Comparison of ENCODE assay signal across 31 cellular contexts in genomic region chr5:14122089-14122488, GRCh38.
"Had no signal": no experiment of that assay in that cellular context is flagged by ENCODE, and none has a peak within 500 bp of the region (broad histone marks: within the 10 kb centered on the region; RNA-seq: fewer than 3 reads in every experiment).

No MANE protein-coding gene starts in this region.

- H3K9me3 Mint-ChIP-seq: activated B cell treated with CpG ODN at 0.5 μM for 24 hours; activated CD4-positive, alpha-beta memory T cell treated with anti-CD3 and anti-CD28 coated beads for 36 hours; activated CD4-positive, alpha-beta T cell treated with anti-CD3 and anti-CD28 coated beads, Interleukin-2, amount 10 ng/mL, durations not matched to agents 24 days and 14 days; activated naive CD4-positive, alpha-beta T cell treated with anti-CD3 and anti-CD28 coated beads for 36 hours; activated naive CD4-positive, alpha-beta T cell treated with anti-CD3 and anti-CD28 coated beads, Interleukin-2, amount 50 U/mL, for 24 hours; activated naive CD8-positive, alpha-beta T cell treated with anti-CD3 and anti-CD28 coated beads for 36 hours; activated naive CD8-positive, alpha-beta T cell treated with anti-CD3 and anti-CD28 coated beads, Interleukin-2, amount 50 U/mL, for 24 hours; activated T-helper 1 cell treated with anti-CD3 and anti-CD28 coated beads, Interleukin-12 subunit alpha, Interleukin-12 subunit beta, Interleukin-2, Interleukin-4 antibody, amounts not matched to agents 30 ng/mL and 10 ng/mL and 1 ng/mL, durations not matched to agents 14 hours and 24 hours and 36 hours; activated T-helper 2 cell treated with anti-CD3 and anti-CD28 coated beads, Interferon-gamma antibody, Interleukin-2, Interleukin-4, amounts not matched to agents 10 μg/mL and 5 μg/mL and 100 μg/mL, durations not matched to agents 14 hours and 24 hours and 36 hours; brain; T-helper 2 cell treated with Interferon-gamma antibody and Interleukin-4, amounts not matched to agents 5 μg/mL and 100 μg/mL, for 36 hours had no signal

- DNase-seq: activated B cell treated with CpG ODN at 0.5 μM for 24 hours; activated CD4-positive, alpha-beta memory T cell treated with anti-CD3 and anti-CD28 coated beads for 36 hours; activated CD4-positive, alpha-beta T cell treated with anti-CD3 and anti-CD28 coated beads for 36 hours; activated CD4-positive, alpha-beta T cell treated with anti-CD3 and anti-CD28 coated beads, Interleukin-2, amount 10 ng/mL, durations not matched to agents 24 days and 14 days; activated CD8-positive, alpha-beta memory T cell treated with anti-CD3 and anti-CD28 coated beads, Interleukin-2, amount 10 ng/mL, durations not matched to agents 7 days and 5 days; activated CD8-positive, alpha-beta memory T cell treated with anti-CD3 and anti-CD28 coated beads, Interleukin-2, amount 50 U/mL, for 4 hours; activated CD8-positive, alpha-beta T cell treated with anti-CD3 and anti-CD28 coated beads, Interleukin-2, amount 10 ng/mL, durations not matched to agents 7 days and 5 days; activated effector memory CD4-positive, alpha-beta T cell treated with anti-CD3 and anti-CD28 coated beads, Interleukin-2, amount 50 U/mL, for 16 hours; activated naive CD4-positive, alpha-beta T cell treated with anti-CD3 and anti-CD28 coated beads for 36 hours; activated naive CD8-positive, alpha-beta T cell treated with anti-CD3 and anti-CD28 coated beads for 36 hours; activated naive CD8-positive, alpha-beta T cell treated with anti-CD3 and anti-CD28 coated beads, Interleukin-2, amount 50 U/mL, for 24 hours; activated T-cell treated with anti-CD3 and anti-CD28 coated beads, Interleukin-2, amount 50 U/mL, for 1 hour; activated T-cell treated with anti-CD3 and anti-CD28 coated beads, Interleukin-2, amount 50 U/mL, for 48 hours; adrenal gland; central memory CD4-positive, alpha-beta T cell; cerebellar nuclear complex; colonic mucosa; effector CD8-positive, alpha-beta T cell; esophagus squamous epithelium; foreskin melanocyte; T-helper 1 cell; T-helper 17 cell; T1000; WERI-Rb-1 had no signal

- H3K36me3 Mint-ChIP-seq: activated CD4-positive, alpha-beta memory T cell treated with anti-CD3 and anti-CD28 coated beads for 36 hours; activated CD8-positive, alpha-beta memory T cell treated with anti-CD3 and anti-CD28 coated beads, Interleukin-2, amount 10 ng/mL, durations not matched to agents 7 days and 5 days; activated naive CD4-positive, alpha-beta T cell treated with anti-CD3 and anti-CD28 coated beads, Interleukin-2, amount 50 U/mL, for 24 hours; activated naive CD8-positive, alpha-beta T cell treated with anti-CD3 and anti-CD28 coated beads for 36 hours; brain had no signal

- H3K27ac Mint-ChIP-seq: activated B cell treated with CpG ODN at 0.5 μM for 24 hours; activated CD4-positive, alpha-beta memory T cell treated with anti-CD3 and anti-CD28 coated beads for 36 hours; activated CD4-positive, alpha-beta T cell treated with anti-CD3 and anti-CD28 coated beads for 36 hours; activated CD4-positive, alpha-beta T cell treated with anti-CD3 and anti-CD28 coated beads, Interleukin-2, amount 10 ng/mL, durations not matched to agents 24 days and 14 days; activated CD8-positive, alpha-beta memory T cell treated with anti-CD3 and anti-CD28 coated beads, Interleukin-2, amount 10 ng/mL, durations not matched to agents 7 days and 5 days; activated CD8-positive, alpha-beta T cell treated with anti-CD3 and anti-CD28 coated beads, Interleukin-2, amount 10 ng/mL, durations not matched to agents 7 days and 5 days; activated naive CD4-positive, alpha-beta T cell treated with anti-CD3 and anti-CD28 coated beads for 36 hours; activated naive CD4-positive, alpha-beta T cell treated with anti-CD3 and anti-CD28 coated beads, Interleukin-2, amount 50 U/mL, for 24 hours; activated naive CD8-positive, alpha-beta T cell treated with anti-CD3 and anti-CD28 coated beads for 36 hours; activated naive CD8-positive, alpha-beta T cell treated with anti-CD3 and anti-CD28 coated beads, Interleukin-2, amount 50 U/mL, for 24 hours; activated T-helper 1 cell treated with anti-CD3 and anti-CD28 coated beads, Interleukin-12 subunit alpha, Interleukin-12 subunit beta, Interleukin-2, Interleukin-4 antibody, amounts not matched to agents 30 ng/mL and 10 ng/mL and 1 ng/mL, durations not matched to agents 14 hours and 24 hours and 36 hours; activated T-helper 2 cell treated with anti-CD3 and anti-CD28 coated beads, Interferon-gamma antibody, Interleukin-2, Interleukin-4, amounts not matched to agents 10 μg/mL and 5 μg/mL and 100 μg/mL, durations not matched to agents 14 hours and 24 hours and 36 hours; brain; T-helper 17 cell; T-helper 2 cell treated with Interferon-gamma antibody and Interleukin-4, amounts not matched to agents 5 μg/mL and 100 μg/mL, for 36 hours had no signal

- H3K4me3 Mint-ChIP-seq: activated B cell treated with CpG ODN at 0.5 μM for 24 hours; activated CD4-positive, alpha-beta memory T cell treated with anti-CD3 and anti-CD28 coated beads for 36 hours; activated CD4-positive, alpha-beta T cell treated with anti-CD3 and anti-CD28 coated beads for 36 hours; activated CD4-positive, alpha-beta T cell treated with anti-CD3 and anti-CD28 coated beads, Interleukin-2, amount 10 ng/mL, durations not matched to agents 24 days and 14 days; activated CD8-positive, alpha-beta memory T cell treated with anti-CD3 and anti-CD28 coated beads, Interleukin-2, amount 10 ng/mL, durations not matched to agents 7 days and 5 days; activated CD8-positive, alpha-beta T cell treated with anti-CD3 and anti-CD28 coated beads, Interleukin-2, amount 10 ng/mL, durations not matched to agents 7 days and 5 days; activated naive CD4-positive, alpha-beta T cell treated with anti-CD3 and anti-CD28 coated beads for 36 hours; activated naive CD4-positive, alpha-beta T cell treated with anti-CD3 and anti-CD28 coated beads, Interleukin-2, amount 50 U/mL, for 24 hours; activated naive CD8-positive, alpha-beta T cell treated with anti-CD3 and anti-CD28 coated beads for 36 hours; activated naive CD8-positive, alpha-beta T cell treated with anti-CD3 and anti-CD28 coated beads, Interleukin-2, amount 50 U/mL, for 24 hours; activated T-helper 1 cell treated with anti-CD3 and anti-CD28 coated beads, Interleukin-12 subunit alpha, Interleukin-12 subunit beta, Interleukin-2, Interleukin-4 antibody, amounts not matched to agents 30 ng/mL and 10 ng/mL and 1 ng/mL, durations not matched to agents 14 hours and 24 hours and 36 hours; brain; T-helper 17 cell; T-helper 2 cell treated with Interferon-gamma antibody and Interleukin-4, amounts not matched to agents 5 μg/mL and 100 μg/mL, for 36 hours had no signal

- ATAC-seq: activated CD4-positive, alpha-beta T cell treated with anti-CD3 and anti-CD28 coated beads for 36 hours; activated CD4-positive, CD25-positive, alpha-beta regulatory T cell treated with anti-CD3 and anti-CD28 coated beads, Interleukin-2, amount 50 U/mL, for 24 hours; activated CD8-positive, alpha-beta memory T cell treated with anti-CD3 and anti-CD28 coated beads, Interleukin-2, amount 10 ng/mL, durations not matched to agents 7 days and 5 days; activated CD8-positive, alpha-beta T cell treated with anti-CD3 and anti-CD28 coated beads, Interleukin-2, amount 10 ng/mL, durations not matched to agents 7 days and 5 days; activated naive CD8-positive, alpha-beta T cell treated with anti-CD3 and anti-CD28 coated beads, Interleukin-2, amount 50 U/mL, for 24 hours; gastroesophageal sphincter; T-helper 17 cell had no signal

- H3K27me3 Mint-ChIP-seq: activated B cell treated with CpG ODN at 0.5 μM for 24 hours; activated CD4-positive, alpha-beta T cell treated with anti-CD3 and anti-CD28 coated beads for 36 hours; activated CD4-positive, alpha-beta T cell treated with anti-CD3 and anti-CD28 coated beads, Interleukin-2, amount 10 ng/mL, durations not matched to agents 24 days and 14 days; activated CD8-positive, alpha-beta memory T cell treated with anti-CD3 and anti-CD28 coated beads, Interleukin-2, amount 10 ng/mL, durations not matched to agents 7 days and 5 days; activated naive CD8-positive, alpha-beta T cell treated with anti-CD3 and anti-CD28 coated beads for 36 hours; activated naive CD8-positive, alpha-beta T cell treated with anti-CD3 and anti-CD28 coated beads, Interleukin-2, amount 50 U/mL, for 24 hours had no signal

- H3K4me1 Mint-ChIP-seq: activated B cell treated with CpG ODN at 0.5 μM for 24 hours; activated CD4-positive, alpha-beta T cell treated with anti-CD3 and anti-CD28 coated beads for 36 hours; activated CD4-positive, alpha-beta T cell treated with anti-CD3 and anti-CD28 coated beads, Interleukin-2, amount 10 ng/mL, durations not matched to agents 24 days and 14 days; activated CD8-positive, alpha-beta memory T cell treated with anti-CD3 and anti-CD28 coated beads, Interleukin-2, amount 10 ng/mL, durations not matched to agents 7 days and 5 days; activated naive CD4-positive, alpha-beta T cell treated with anti-CD3 and anti-CD28 coated beads, Interleukin-2, amount 50 U/mL, for 24 hours; activated naive CD8-positive, alpha-beta T cell treated with anti-CD3 and anti-CD28 coated beads for 36 hours; activated naive CD8-positive, alpha-beta T cell treated with anti-CD3 and anti-CD28 coated beads, Interleukin-2, amount 50 U/mL, for 24 hours; T-helper 17 cell had no signal
